ENCODE assay signal across 11 cellular contexts in genomic region chr14:74569826-74570591, GRCh38. TPM values are rescaled to one million over a fixed set of nuclear protein-coding genes. Genes with fewer than 3 reads are reported as not detected.
A peak's percentile ranks its signal among the peaks of the same experiment; 100 is the strongest.
DNase-seq lines count a peak whose midpoint lies in the region; ATAC-seq and TF ChIP-seq lines count a peak whose summit lies in the region.
"Had no signal": no experiment of that assay in that cellular context is flagged by ENCODE, and none has a peak within 500 bp of the region (broad histone marks: within the 10 kb centered on the region; RNA-seq: fewer than 3 reads in every experiment).

No MANE protein-coding gene starts in this region.

- H3K4me3 ChIP-seq in esophagus squamous epithelium (no peak overlapping the region), dorsolateral prefrontal cortex (no peak overlapping the region)
- H3K4me3 ChIP-seq: body of pancreas, ovary had no signal

- no peak for TF ChIP-seq CTCF in esophagus squamous epithelium (IDR thresholded peaks at IDR 0.05)
- no peak for TF ChIP-seq CTCF in dorsolateral prefrontal cortex (IDR thresholded peaks at IDR 0.05 in 54 of 56, conservative IDR thresholded peaks at IDR 0.05 in 2 of 56; ENCODE audit: low read depth in 1 of 56, partially characterized antibody in 56 of 56)

- H3K9me3 ChIP-seq in esophagus squamous epithelium = no peaks in the 10 kb centered on the region
- H3K9me3 ChIP-seq: body of pancreas, ovary had no signal

- no peaks in the 10 kb centered on the region for H3K36me3 ChIP-seq in esophagus squamous epithelium
- H3K36me3 ChIP-seq: ovary had no signal

- peaks cover 78 to 100% (median 79%) of the 10 kb centered on the region in 3 donors for H3K4me1 ChIP-seq in esophagus squamous epithelium
- H3K4me1 ChIP-seq: body of pancreas had no signal

- no peaks in the 10 kb centered on the region for H3K27me3 ChIP-seq in esophagus squamous epithelium
- no peaks in the 10 kb centered on the region for H3K27me3 ChIP-seq in dorsolateral prefrontal cortex
- H3K27me3 ChIP-seq: body of pancreas, ovary had no signal

- 27 to 56% methylated on average over 6 to 7 of the region's 8 CpGs for WGBS in esophagus squamous epithelium, 2 donors

- no peak for ATAC-seq in HG03354 (IDR thresholded peaks at IDR 0.05; ENCODE audit: poor library complexity, severe bottlenecking, unreplicated experiment)
- no peak for ATAC-seq in HG02981 (IDR thresholded peaks at IDR 0.05; ENCODE audit: unreplicated experiment)
- ATAC-seq: body of pancreas had no signal

- intact Hi-C loops in esophagus squamous epithelium (cut with DNase I) = no loop called here
- intact Hi-C loops in dorsolateral prefrontal cortex (cut with DNase I) = no loop called here

- H3K27ac ChIP-seq in esophagus squamous epithelium (peak overlapping the region; percentile 75 to 95 (median 90)), dorsolateral prefrontal cortex (peak overlapping the region in 1 of 59 donors; percentile 9)
- H3K27ac ChIP-seq: body of pancreas had no signal

- DNase-seq in DMS153 treated with DMSO at 0.1 percent for 48 hours (lab: John Stamatoyannopoulos, UW; ENCODE audit: unreplicated experiment) (peak; percentile 8), NCI-H69 (lab: John Stamatoyannopoulos, UW) (peak; percentile 11), esophagus squamous epithelium (lab: John Stamatoyannopoulos, UW) (no peak), pulmonary artery endothelial cell (ENCODE audit: low read depth, low spot score) (peak; percentile 35), dorsolateral prefrontal cortex (no peak)
- no peak for DNase-seq in activated CD8-positive, alpha-beta memory T cell treated with anti-CD3 and anti-CD28 coated beads for 24 hours
- DNase-seq: body of pancreas, NCI-H446 treated with DMSO at 0.1 percent for 48 hours had no signal

- no peak for TF ChIP-seq POLR2A in esophagus squamous epithelium (IDR thresholded peaks at IDR 0.05)

RNA-seq across cellular contexts. Expression of gene LTBP2, which starts 42.0 kb away (rescaled TPM):
- 10 to 100 TPM; 10.3 to 41.6 (median 17.0) TPM for total RNA-seq in esophagus squamous epithelium
- 122 and 232 TPM in 2 replicates for total RNA-seq in pulmonary artery endothelial cell
- 10 to 100 TPM in 2 of 120 experiments, 1 to 10 TPM in 112, under 1 TPM in 6; 0.43 to 16.5 (median 2.3) TPM for total RNA-seq in dorsolateral prefrontal cortex

Comparison
In these comparisons a context has a peak if more than half of its experiments do, and no peak if none do; other contexts are left out.
1. DNase-seq: peak in DMS153 treated with DMSO at 0.1 percent for 48 hours (single experiment), NCI-H69 (single experiment) and pulmonary artery endothelial cell (single experiment); none in esophagus squamous epithelium (single experiment), dorsolateral prefrontal cortex (0 of 10) and activated CD8-positive, alpha-beta memory T cell treated with anti-CD3 and anti-CD28 coated beads for 24 hours (single experiment).